ENCODE assay signal across 19 cellular contexts in the genomic region with DNA sequence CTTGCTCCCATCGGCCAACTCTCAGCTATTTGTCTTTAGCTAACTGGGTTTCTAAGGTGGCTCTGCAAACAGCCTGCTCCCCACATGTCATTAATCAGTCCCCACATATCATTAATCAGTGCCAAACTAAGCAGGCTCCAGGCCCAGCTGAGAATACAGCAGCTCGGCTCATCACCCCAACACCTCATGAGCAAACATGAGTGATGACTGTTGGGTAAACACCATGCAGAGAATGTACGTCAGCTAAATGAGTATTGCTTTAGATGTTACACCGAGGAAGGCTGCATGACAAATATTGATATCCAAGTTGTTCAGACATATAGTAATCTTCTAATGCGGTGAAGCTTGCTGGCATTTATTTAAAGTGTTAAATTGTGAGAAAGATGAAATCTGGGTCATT.
DNase-seq lines count a peak whose midpoint lies in the region; ATAC-seq, FAIRE-seq and TF ChIP-seq lines count a peak whose summit lies in the region.
"Had no signal": no experiment of that assay in that cellular context is flagged by ENCODE, and none has a peak within 500 bp of the region (broad histone marks: within the 10 kb centered on the region; RNA-seq: fewer than 3 reads in every experiment).

No MANE protein-coding gene starts in this region.

- H3K4me1 Mint-ChIP-seq in astrocyte (ENCODE audit: low read depth, unreplicated experiment): no peaks in the 10 kb centered on the region
- peaks cover under 1% of the 10 kb centered on the region for H3K4me1 Mint-ChIP-seq in glutamatergic neuron (ENCODE audit: low read depth, unreplicated experiment)
- H3K4me1 Mint-ChIP-seq: B cell had no signal

- H3K4me3 ChIP-seq in astrocyte (ENCODE audit: insufficient read depth, low read depth, low read length): no peak overlapping the region
- no peak overlapping the region for H3K4me3 ChIP-seq in mucosa of descending colon
- H3K4me3 ChIP-seq: MG63 had no signal

- intact Hi-C loops in mucosa of descending colon (cut with DNase I, micrococcal nuclease): no loop called here

- TF ChIP-seq POLR2A in H54 (IDR thresholded peaks at IDR 0.05; ENCODE audit: low read depth, low read length): no peak

- H3K9ac ChIP-seq in astrocyte (ENCODE audit: low read length): no peak overlapping the region
- H3K9ac ChIP-seq: KMS-11 had no signal

- TF ChIP-seq CTCF in astrocyte (IDR thresholded peaks at IDR 0.05; ENCODE audit: insufficient read depth, low read depth, low read length): no peak
- TF ChIP-seq CTCF in mucosa of descending colon (IDR thresholded peaks at IDR 0.05): no peak
- TF ChIP-seq CTCF in glutamatergic neuron (IDR thresholded peaks at IDR 0.05; ENCODE audit: partially characterized antibody, unreplicated experiment): no peak

- H3K9me3 Mint-ChIP-seq in astrocyte (ENCODE audit: unreplicated experiment): no peaks in the 10 kb centered on the region
- peaks cover 4% of the 10 kb centered on the region for H3K9me3 Mint-ChIP-seq in glutamatergic neuron (ENCODE audit: unreplicated experiment)
- H3K9me3 Mint-ChIP-seq: CD4-positive, alpha-beta T cell had no signal

- DNase-seq in DMS53 (lab: John Stamatoyannopoulos, UW) (peak; percentile 88), NCI-H2081 treated with DMSO at 0.1 percent for 48 hours (lab: John Stamatoyannopoulos, UW) (peak; percentile 51), astrocyte (ENCODE audit: low read depth) (peak; percentile 32), mucosa of descending colon (no peak), activated gamma-delta T cell treated with Interleukin-2 at 50 U/mL for 16 hours (no peak), H54 (ENCODE audit: insufficient read length, low spot score) (no peak), glutamatergic neuron (no peak)
- DNase-seq: CD4-positive, alpha-beta T cell; GOT3; MG63; NCI-H1436; NCI-H446 treated with DMSO at 0.1 percent for 48 hours; NK-92 treated with Interleukin-12 subunit alpha and Interleukin-12 subunit beta, amount 100 ng/mL, for 24 hours; OCI-M1 had no signal

- no peaks in the 10 kb centered on the region for H3K27me3 ChIP-seq in astrocyte (ENCODE audit: insufficient read depth, low read length)
- H3K27me3 ChIP-seq: MG63 had no signal

- ATAC-seq in mucosa of descending colon: peak; percentile 68
- ATAC-seq in HG03196 (IDR thresholded peaks at IDR 0.05; ENCODE audit: unreplicated experiment): no peak

- no peak overlapping the region for H2AFZ ChIP-seq in astrocyte (ENCODE audit: low read depth, low read length)

- H3K4me3 Mint-ChIP-seq in astrocyte (ENCODE audit: unreplicated experiment): no peak overlapping the region
- no peak overlapping the region for H3K4me3 Mint-ChIP-seq in glutamatergic neuron (ENCODE audit: unreplicated experiment)
- H3K4me3 Mint-ChIP-seq: B cell; CD4-positive, alpha-beta T cell had no signal

- no peak overlapping the region for H3K4me2 ChIP-seq in astrocyte (ENCODE audit: low read length)
- H3K4me2 ChIP-seq: KMS-11 had no signal

- H3K27me3 Mint-ChIP-seq in astrocyte (ENCODE audit: low read depth, unreplicated experiment) (no peaks in the 10 kb centered on the region), glutamatergic neuron (ENCODE audit: unreplicated experiment) (no peaks in the 10 kb centered on the region)
- H3K27me3 Mint-ChIP-seq: B cell; CD4-positive, alpha-beta T cell had no signal

- no peak overlapping the region for H3K27ac Mint-ChIP-seq in astrocyte (ENCODE audit: unreplicated experiment)
- H3K27ac Mint-ChIP-seq in glutamatergic neuron (ENCODE audit: unreplicated experiment): no peak overlapping the region
- H3K27ac Mint-ChIP-seq: B cell; CD4-positive, alpha-beta T cell had no signal

- no peaks in the 10 kb centered on the region for H3K4me1 ChIP-seq in astrocyte (ENCODE audit: insufficient read depth, low read length)
- H3K4me1 ChIP-seq in mucosa of descending colon (ENCODE audit: low read depth): no peaks in the 10 kb centered on the region

- no peak overlapping the region for H3K27ac ChIP-seq in astrocyte (ENCODE audit: low read depth, low read length)
- H3K27ac ChIP-seq: KMS-11, RWPE1 had no signal

- H3K36me3 ChIP-seq in astrocyte (ENCODE audit: insufficient read depth, low read length) (no peaks in the 10 kb centered on the region), mucosa of descending colon (ENCODE audit: low read depth) (no peaks in the 10 kb centered on the region)
- H3K36me3 ChIP-seq: MG63 had no signal

- H3K36me3 Mint-ChIP-seq in astrocyte (ENCODE audit: low read depth, unreplicated experiment) (no peaks in the 10 kb centered on the region), glutamatergic neuron (ENCODE audit: unreplicated experiment) (no peaks in the 10 kb centered on the region)

- no peaks in the 10 kb centered on the region for H4K20me1 ChIP-seq in astrocyte (ENCODE audit: insufficient read depth, low read length)

- no peaks in the 10 kb centered on the region for H3K9me3 ChIP-seq in astrocyte (ENCODE audit: insufficient read depth, low read depth, low read length)
- no peaks in the 10 kb centered on the region for H3K9me3 ChIP-seq in mucosa of descending colon
- H3K9me3 ChIP-seq: MG63 had no signal

- no peak for FAIRE-seq in astrocyte (lab: Jason Lieb, UNC)
- no peak for FAIRE-seq in H54 (lab: Jason Lieb, UNC)
- FAIRE-seq: D721Med had no signal

- H3K79me2 ChIP-seq in astrocyte (ENCODE audit: insufficient read depth, low read length): no peaks in the 10 kb centered on the region

Comparison
In these comparisons a context has a peak if more than half of its experiments do, and no peak if none do; other contexts are left out.
1. DNase-seq: peak in DMS53 (single experiment), NCI-H2081 treated with DMSO at 0.1 percent for 48 hours (single experiment) and astrocyte (single experiment); none in mucosa of descending colon (0 of 3), activated gamma-delta T cell treated with Interleukin-2 at 50 U/mL for 16 hours (single experiment), H54 (single experiment) and glutamatergic neuron (single experiment).